ENCODE assay signal across 12 cellular contexts in the genomic region with DNA sequence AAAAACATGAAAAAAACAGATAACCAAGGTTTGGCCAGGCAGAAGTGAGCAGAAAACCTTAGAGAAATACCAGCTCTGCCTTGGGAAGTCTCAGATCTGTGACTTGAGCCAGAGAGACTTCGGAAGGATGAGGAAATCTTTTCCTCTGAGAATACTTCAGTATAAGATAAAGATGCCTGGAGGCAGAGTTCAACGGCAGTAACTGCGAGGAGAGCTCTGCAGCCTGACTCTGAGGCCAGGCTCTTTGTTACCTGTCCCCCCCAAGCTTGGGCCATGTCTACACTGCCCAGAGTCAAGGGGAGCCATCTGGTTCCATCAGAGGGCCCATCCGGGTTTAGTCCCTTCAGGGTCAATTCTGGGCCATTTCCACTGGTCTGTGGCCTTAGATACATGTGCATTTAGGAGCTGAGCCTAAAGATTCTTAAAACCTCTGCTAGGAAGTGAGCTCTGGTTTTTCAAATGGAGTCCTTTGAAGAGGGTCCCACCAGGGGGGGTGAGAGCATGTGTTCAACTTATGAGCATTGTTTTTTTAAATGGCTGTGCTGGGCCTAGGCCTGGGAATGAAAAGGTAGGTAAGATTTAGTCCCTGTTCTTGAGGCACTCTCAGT. TPM values are rescaled to one million over a fixed set of nuclear protein-coding genes. Genes with fewer than 3 reads are reported as not detected.
A peak's percentile ranks its signal among the peaks of the same experiment; 100 is the strongest.
DNase-seq lines count a peak whose midpoint lies in the region; ATAC-seq, FAIRE-seq and TF ChIP-seq lines count a peak whose summit lies in the region.
"Had no signal": no experiment of that assay in that cellular context is flagged by ENCODE, and none has a peak within 500 bp of the region (broad histone marks: within the 10 kb centered on the region; RNA-seq: fewer than 3 reads in every experiment).

No MANE protein-coding gene starts in this region.

- no peak for FAIRE-seq in GM12892 (lab: Jason Lieb, UNC)
- FAIRE-seq: GM19239 had no signal

- no peak overlapping the region for H3K9ac ChIP-seq in muscle layer of colon (ENCODE audit: low read length)

- no peaks in the 10 kb centered on the region for H3K9me3 ChIP-seq in SJCRH30 (replicated peaks)
- no peaks in the 10 kb centered on the region for H3K9me3 ChIP-seq in muscle layer of colon (ENCODE audit: low read length)
- H3K9me3 ChIP-seq in aorta (ENCODE audit: control insufficient read depth, low read length): no peaks in the 10 kb centered on the region

- H3K4me3 ChIP-seq in SJCRH30 (no peak overlapping the region), muscle layer of colon (ENCODE audit: low read depth in 1 of 2, low read length in 2 of 2) (peak overlapping the region in 1 of 2 donors; percentile 11), aorta (ENCODE audit: low read length in 2 of 2) (no peak overlapping the region)

- H3K27ac ChIP-seq in SJCRH30: peak overlapping the region; percentile 88
- H3K27ac ChIP-seq in epithelial cell of prostate: peak overlapping the region; percentile 40
- H3K27ac ChIP-seq in muscle layer of colon (ENCODE audit: low read depth, low read length): peak overlapping the region; percentile 48
- peak overlapping the region; percentile 49 to 62 for H3K27ac ChIP-seq in aorta (ENCODE audit: low read depth in 1 of 2, low read length in 2 of 2)

- no peak for TF ChIP-seq POLR2A in GM12892 (IDR thresholded peaks at IDR 0.05; ENCODE audit: low read depth, low read length)

- 7 to 19% methylated on average over 4 of the region's 4 CpGs for WGBS in aorta, 2 donors

- peak; percentile 42 to 52 for DNase-seq in SJCRH30
- no peak for DNase-seq in epithelial cell of prostate (ENCODE audit: low read depth, low spot score)
- DNase-seq in aorta: no peak
- no peak for DNase-seq in GM12892 (ENCODE audit: insufficient read length)
- no peak for DNase-seq in activated CD4-positive, alpha-beta T cell treated with anti-CD3 and anti-CD28 coated beads, Interleukin-2, amount 50 U/mL, for 4 hours
- DNase-seq: activated CD4-positive, CD25-positive, alpha-beta regulatory T cell; KBM-7; NCI-H524 treated with DMSO at 0.1 percent for 48 hours; stimulated activated naive B cell treated with anti-CD40 and anti-IgM and Interleukin-4, amounts not matched to agents 10 μg/mL and 1 μg/mL and 100 μg/mL, for 72 hours had no signal

- intact Hi-C loops in aorta (cut with DNase I): no loop called here

- no peaks in the 10 kb centered on the region for H3K27me3 ChIP-seq in SJCRH30
- H3K27me3 ChIP-seq in muscle layer of colon (ENCODE audit: control insufficient read depth in 1 of 2, insufficient read depth in 2 of 2, low read length in 2 of 2): no peaks in the 10 kb centered on the region
- H3K27me3 ChIP-seq in aorta (ENCODE audit: control insufficient read depth in 1 of 2, insufficient read depth in 2 of 2, low read length in 1 of 2): no peaks in the 10 kb centered on the region

- H3K36me3 ChIP-seq in SJCRH30 (no peaks in the 10 kb centered on the region), muscle layer of colon (ENCODE audit: insufficient read depth, low read length) (no peaks in the 10 kb centered on the region), aorta (ENCODE audit: control insufficient read depth in 1 of 2, insufficient read depth in 2 of 2, low read length in 1 of 2) (no peaks in the 10 kb centered on the region)

- H3K4me1 ChIP-seq in SJCRH30 (peaks cover 29% of the 10 kb centered on the region), muscle layer of colon (ENCODE audit: insufficient read depth, low read length) (peaks cover 78% of the 10 kb centered on the region), aorta (ENCODE audit: control insufficient read depth in 1 of 2, insufficient read depth in 2 of 2, low read length in 2 of 2) (peaks cover 1 to 12% of the 10 kb centered on the region in 2 donors)

- ATAC-seq in aorta (ENCODE audit: low FRiP score): peak; percentile 36
- ATAC-seq in GM18517 (IDR thresholded peaks at IDR 0.05; ENCODE audit: unreplicated experiment): no peak
- ATAC-seq: stimulated activated naive B cell treated with anti-CD40 and anti-IgM and Interleukin-4, amounts not matched to agents 10 μg/mL and 1 μg/mL and 100 μg/mL, for 72 hours had no signal

RNA-seq across cellular contexts. Expression of gene KIRREL1, which starts 8.7 kb away (rescaled TPM):
- total RNA-seq in SJCRH30 (2014; rRNA removed; shearing (Covaris generic)): 26.3 and 26.4 TPM in 2 replicates
- 100 to 1,000 TPM in 1 of 2 donors, 10 to 100 TPM in 1; 96.7 to 102 TPM for total RNA-seq in aorta
- 10 to 100 TPM; 15.3 to 41.5 TPM for polyA plus RNA-seq in aorta
- polyA plus RNA-seq in GM12892 (2012; ENCODE audit: missing spikeins): not detected

Comparison
In these comparisons a context has a peak if more than half of its experiments do, and no peak if none do; other contexts are left out.
1. DNase-seq: peak in SJCRH30 (2 of 2); none in epithelial cell of prostate (single experiment), aorta (0 of 2), GM12892 (single experiment) and activated CD4-positive, alpha-beta T cell treated with anti-CD3 and anti-CD28 coated beads, Interleukin-2, amount 50 U/mL, for 4 hours (0 of 2).
2. Peak in every context shown above with its lines, with median percentiles within 50 percentile points of each other: H3K27ac ChIP-seq.